8 cellular contexts compared by ENCODE assay signal in the genomic region with DNA sequence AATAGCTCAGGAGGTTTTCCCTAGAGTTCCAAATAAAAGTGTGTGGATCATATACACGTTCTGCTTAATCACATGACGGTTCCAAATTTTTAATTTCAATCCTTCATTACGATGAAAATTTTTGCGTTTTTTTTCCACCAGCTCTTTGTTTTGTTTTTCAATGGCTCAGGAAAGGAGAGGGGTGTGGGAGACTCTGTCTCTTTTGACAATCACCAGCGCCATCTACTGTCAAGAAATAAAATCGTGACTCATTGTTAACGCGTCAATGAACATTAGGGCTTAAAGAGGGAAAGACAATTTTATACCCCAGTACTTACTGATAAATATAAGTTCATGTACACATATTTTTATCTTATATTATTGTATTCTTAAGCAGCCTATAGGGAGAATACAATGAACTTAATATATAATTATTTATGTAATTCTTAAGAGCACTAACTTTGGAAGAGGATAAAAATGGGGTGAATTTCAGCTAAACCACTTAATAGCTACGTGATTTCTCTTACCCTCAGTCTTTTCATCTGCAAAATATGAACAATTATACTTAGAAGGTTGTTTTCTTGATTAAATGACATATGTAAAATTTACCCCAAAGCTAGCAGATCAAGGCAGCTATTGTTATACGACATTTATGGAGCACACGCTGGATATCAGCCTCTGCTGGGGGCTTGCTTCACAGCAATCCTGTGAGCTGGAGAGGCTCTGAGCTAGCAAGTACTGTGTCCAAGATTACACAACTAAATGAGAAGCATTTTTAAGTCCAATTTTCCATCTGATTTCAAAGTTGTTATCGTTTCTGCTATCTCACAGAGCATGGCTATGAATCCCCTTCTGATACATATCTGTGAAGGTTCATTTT. TPM values are rescaled to one million over a fixed set of nuclear protein-coding genes. Genes with fewer than 3 reads are reported as not detected.
DNase-seq lines count a peak whose midpoint lies in the region; ATAC-seq, FAIRE-seq and TF ChIP-seq lines count a peak whose summit lies in the region.

No MANE protein-coding gene starts in this region.

- POLR2A ChIA-PET in PC-3 (lab: Charles Lee; ENCODE audit: unreplicated experiment): interaction anchor here (0.5 to 0.7 kb wide), 3 partner anchors 209 to 670 kb away, joined by 3 read pairs; no protein-coding TSS in a partner anchor

- DNase-seq in activated T-cell treated with anti-CD3 and anti-CD28 coated beads for 24 hours (ENCODE audit: low read depth) (peak; percentile 23), PC-3 (peak; percentile 86), upper lobe of right lung (no peak)
- DNase-seq in activated T-cell treated with anti-CD3 and anti-CD28 coated beads, Interleukin-2, amount 50 U/mL, for 1 hour: no peak

- H3K9me2 ChIP-seq in PC-3 (replicated peaks; ENCODE audit: low read length): no peaks in the 10 kb centered on the region

- H3K27me3 ChIP-seq in PC-3 (ENCODE audit: low read length) (no peaks in the 10 kb centered on the region), liver (ENCODE audit: control insufficient read depth in 4 of 4, insufficient read depth in 4 of 4, low read length in 3 of 4) (no peaks in the 10 kb centered on the region), upper lobe of right lung (peaks cover 5% of the 10 kb centered on the region)

- no peak overlapping the region for H3K27ac ChIP-seq in PC-3 (ENCODE audit: low read length)
- H3K27ac ChIP-seq in liver (ENCODE audit: low read depth in 1 of 2, low read length in 2 of 2): no peak overlapping the region
- no peak overlapping the region for H3K27ac ChIP-seq in upper lobe of right lung

- H3K9ac ChIP-seq in PC-3 (ENCODE audit: low read length): no peak overlapping the region
- H3K9ac ChIP-seq in liver (ENCODE audit: low read depth in 1 of 2, low read length in 2 of 2): no peak overlapping the region

- H3K9me3 ChIP-seq in PC-3 (ENCODE audit: low read length) (no peaks in the 10 kb centered on the region), liver (ENCODE audit: control insufficient read depth in 4 of 4, low read length in 3 of 4) (no peaks in the 10 kb centered on the region), upper lobe of right lung (no peaks in the 10 kb centered on the region)

- H3K4me3 ChIP-seq in PC-3 (ENCODE audit: low read length): 0 out of 2 replicates have a peak overlapping the region, but pooled peaks have one; percentile 24
- no peak overlapping the region for H3K4me3 ChIP-seq in liver (ENCODE audit: low read depth in 1 of 3, low read length in 3 of 3)
- no peak overlapping the region for H3K4me3 ChIP-seq in upper lobe of right lung

- no peak for TF ChIP-seq EP300 in Ishikawa (IDR thresholded peaks at IDR 0.05; ENCODE audit: borderline replicate concordance)

- H3K4me2 ChIP-seq in PC-3 (ENCODE audit: low read length): peak overlapping the region; percentile 65

- ATAC-seq in PC-3 (peak; percentile 76), upper lobe of right lung (peak; percentile 87), GM21717 (IDR thresholded peaks at IDR 0.05; ENCODE audit: unreplicated experiment) (no peak)

- intact Hi-C loops in PC-3 (cut with micrococcal nuclease): loop anchor here (1.0 to 5.0 kb wide), 5 partner anchors 45 to 709 kb away; no protein-coding TSS in a partner anchor
- intact Hi-C loops in upper lobe of right lung (cut with DNase I): loop anchor here (10.0 kb wide), 1 partner anchor 473 kb away; no protein-coding TSS in a partner anchor

- H3K79me2 ChIP-seq in PC-3 (ENCODE audit: low read length): no peaks in the 10 kb centered on the region

- TF ChIP-seq CTCF in PC-3 (conservative IDR thresholded peaks at IDR 0.05; ENCODE audit: low read depth, low read length) (peak; percentile 86), liver (IDR thresholded peaks at IDR 0.05; ENCODE audit: low read depth, low read length, missing input control) (peak; percentile 78), upper lobe of right lung (IDR thresholded peaks at IDR 0.05) (peak; percentile 79)

- peak; percentile 80 for FAIRE-seq in colon (lab: Jason Lieb, UNC)

- TF ChIP-seq RAD21 in Ishikawa (IDR thresholded peaks at IDR 0.05; ENCODE audit: low read depth): peak; percentile 87
- peak; percentile 89 to 90 for TF ChIP-seq RAD21 in liver (IDR thresholded peaks at IDR 0.05)

- H3K4me1 ChIP-seq in PC-3 (ENCODE audit: insufficient read depth, low read length) (no peaks in the 10 kb centered on the region), liver (ENCODE audit: control insufficient read depth in 4 of 4, insufficient read depth in 4 of 4, low read length in 3 of 4) (no peaks in the 10 kb centered on the region), upper lobe of right lung (no peaks in the 10 kb centered on the region)

- no peaks in the 10 kb centered on the region for H3F3A ChIP-seq in PC-3 (ENCODE audit: low read length, unreplicated experiment)

- peak overlapping the region; percentile 53; the same call in 1 of the 2 replicates for H2AFZ ChIP-seq in PC-3 (ENCODE audit: low read length)

- H3K36me3 ChIP-seq in PC-3 (ENCODE audit: low read depth, low read length) (no peaks in the 10 kb centered on the region), liver (ENCODE audit: control insufficient read depth in 4 of 4, insufficient read depth in 3 of 4, low read depth in 1 of 4, low read length in 3 of 4) (no peaks in the 10 kb centered on the region), upper lobe of right lung (no peaks in the 10 kb centered on the region)

- no TSS peak for BruUV-seq in PC-3 (replicated peaks; lab: Mats Ljungman, UMichigan)

- WGBS in liver: 27% methylated on average over 12 of the region's 12 CpGs

- H4K20me1 ChIP-seq in PC-3 (ENCODE audit: low read length): no peaks in the 10 kb centered on the region

- CTCF ChIA-PET in PC-3 (lab: Charles Lee): interaction anchor here (0.5 to 2.4 kb wide), 32 partner anchors 9 to 1105 kb away, joined by 3 to 38 read pairs (median 3); a partner anchor contains a TSS

TF ChIP-seq in Ishikawa, 13 proteins besides CTCF, POLR2A, EP300 and RAD21 (continues in another document):
- TF ChIP-seq EGR1 (IDR thresholded peaks at IDR 0.05) (no peak), TCF12 (IDR thresholded peaks at IDR 0.05; ENCODE audit: low read depth) (no peak), TAF1 (IDR thresholded peaks at IDR 0.05; ENCODE audit: low read depth) (no peak), NFIC (IDR thresholded peaks at IDR 0.05) (no peak)
- TF ChIP-seq, protein P1, sequence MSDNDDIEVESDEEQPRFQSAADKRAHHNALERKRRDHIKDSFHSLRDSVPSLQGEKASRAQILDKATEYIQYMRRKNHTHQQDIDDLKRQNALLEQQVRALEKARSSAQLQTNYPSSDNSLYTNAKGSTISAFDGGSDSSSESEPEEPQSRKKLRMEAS (IDR thresholded peaks at IDR 0.05): no peak

TF ChIP-seq in liver, 16 proteins besides CTCF, POLR2A, EP300 and RAD21:
- TF ChIP-seq JUND (IDR thresholded peaks at IDR 0.05): peak; percentile 67 to 70
- TF ChIP-seq EGR1 (IDR thresholded peaks at IDR 0.05; ENCODE audit: low read depth in 2 of 2): no peak
- TF ChIP-seq, protein P2, sequence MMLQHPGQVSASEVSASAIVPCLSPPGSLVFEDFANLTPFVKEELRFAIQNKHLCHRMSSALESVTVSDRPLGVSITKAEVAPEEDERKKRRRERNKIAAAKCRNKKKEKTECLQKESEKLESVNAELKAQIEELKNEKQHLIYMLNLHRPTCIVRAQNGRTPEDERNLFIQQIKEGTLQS (IDR thresholded peaks at IDR 0.05): no peak
- peak in 1 of 2 donors; percentile 5 for TF ChIP-seq RXRA (IDR thresholded peaks at IDR 0.05)
- no peak for TF ChIP-seq SP1 (IDR thresholded peaks at IDR 0.05)
- no peak for TF ChIP-seq FOXA2 (IDR thresholded peaks at IDR 0.05)
- TF ChIP-seq TAF1 (conservative IDR thresholded peaks at IDR 0.05): no peak
- no peak for TF ChIP-seq YY1 (IDR thresholded peaks at IDR 0.05)

RNA-seq across cellular contexts. Expression of a gene that starts 47.4 kb away (rescaled TPM):
- total RNA-seq in PC-3 (2014; rRNA removed) (2.4 and 2.6 TPM in 2 replicates), liver (10 to 100 TPM in 1 of 2 donors, 1 to 10 TPM in 1; 7.9 to 30.6 TPM), upper lobe of right lung (23.1 TPM)
- polyA plus RNA-seq in liver: 10 to 100 TPM in 1 of 2 donors, 1 to 10 TPM in 1; 7.3 to 18.6 TPM

Comparison
In these comparisons a context has a peak if more than half of its experiments do, and no peak if none do; other contexts are left out.
1. DNase-seq: peak in activated T-cell treated with anti-CD3 and anti-CD28 coated beads for 24 hours (single experiment) and PC-3 (single experiment); none in activated T-cell treated with anti-CD3 and anti-CD28 coated beads, Interleukin-2, amount 50 U/mL, for 1 hour (single experiment) and upper lobe of right lung (single experiment).
2. Peak in every context shown above with its lines, with median percentiles within 50 percentile points of each other: CTCF ChIP-seq.